ENCODE assay signal across 1 cellular context in genomic region chr1:28248273-28249012, GRCh38.
A peak's percentile ranks its signal among the peaks of the same experiment; 100 is the strongest.
TF ChIP-seq lines count a peak whose summit lies in the region.

No MANE protein-coding gene starts in this region.

TF ChIP-seq in K562, 482 proteins besides CTCF, POLR2A, EP300 and RAD21 (continued from another document and continues in another):
- TF ChIP-seq ZNF407 (IDR thresholded peaks at IDR 0.05; ENCODE audit: low read depth) (no peak), ZNF224 (CRISPR knock-in tag; IDR thresholded peaks at IDR 0.05) (no peak), ZNF143 (CRISPR knock-in tag; IDR thresholded peaks at IDR 0.05) (no peak), ZNF695 (CRISPR knock-in tag; IDR thresholded peaks at IDR 0.05) (no peak), ASH1L (IDR thresholded peaks at IDR 0.05; ENCODE audit: borderline replicate concordance, low read depth, partially characterized antibody) (no peak), NR3C1 (CRISPR knock-in tag; IDR thresholded peaks at IDR 0.05) (no peak), ZNF232 (CRISPR knock-in tag; IDR thresholded peaks at IDR 0.05) (no peak), TCF3 (CRISPR knock-in tag; IDR thresholded peaks at IDR 0.05) (no peak), GATAD2B (IDR thresholded peaks at IDR 0.05; ENCODE audit: borderline replicate concordance) (peak; percentile 34; the same call in 1 of the 2 replicates), CBX3 (IDR thresholded peaks at IDR 0.05; ENCODE audit: borderline replicate concordance in 1 of 2, low read length in 2 of 2) (no peak), SP1 (CRISPR knock-in tag; IDR thresholded peaks at IDR 0.05) (no peak; the same call in 1 of the 2 replicates), MYNN (IDR thresholded peaks at IDR 0.05) (no peak), MYNN (CRISPR knock-in tag; IDR thresholded peaks at IDR 0.05) (no peak), TAF9B (IDR thresholded peaks at IDR 0.05; ENCODE audit: partially characterized antibody) (no peak), TCF7 (IDR thresholded peaks at IDR 0.05; ENCODE audit: borderline replicate concordance) (no peak), ZEB2 (IDR thresholded peaks at IDR 0.05) (no peak), ZNF740 (CRISPR knock-in tag; IDR thresholded peaks at IDR 0.05) (no peak), ZNF740 (tag; IDR thresholded peaks at IDR 0.05) (no peak), NFRKB (IDR thresholded peaks at IDR 0.05; ENCODE audit: low read depth) (no peak; the same call in 1 of the 2 replicates), ZFP1 (CRISPR knock-in tag; IDR thresholded peaks at IDR 0.05) (no peak), ARNT (IDR thresholded peaks at IDR 0.05) (no peak), NFATC3 (IDR thresholded peaks at IDR 0.05) (no peak), RBM39 (optimal IDR thresholded peaks at IDR 0.05; ENCODE audit: low read depth, low read length) (no peak), SRSF7 (optimal IDR thresholded peaks at IDR 0.05; ENCODE audit: low read depth, low read length) (no peak), SMAD4 (CRISPR knock-in tag; conservative IDR thresholded peaks at IDR 0.05) (no peak), ZMIZ1 (IDR thresholded peaks at IDR 0.05; ENCODE audit: low read depth in 2 of 2, low read length in 2 of 2) (no peak), ZNF717 (CRISPR knock-in tag; IDR thresholded peaks at IDR 0.05) (no peak), DMBX1 (CRISPR knock-in tag; IDR thresholded peaks at IDR 0.05; ENCODE audit: borderline replicate concordance) (no peak), E2F8 (IDR thresholded peaks at IDR 0.05; ENCODE audit: low read depth, partially characterized antibody) (peak; percentile 24), SREBF2 (CRISPR knock-in tag; IDR thresholded peaks at IDR 0.05) (no peak), SIX5 (IDR thresholded peaks at IDR 0.05; ENCODE audit: borderline replicate concordance in 1 of 2, insufficient read depth in 1 of 2, low read depth in 1 of 2, low read length in 2 of 2) (no peak), MYC (IDR thresholded peaks at IDR 0.05; ENCODE audit: low read depth, low read length) (peak; percentile 41), MYC (CRISPR knock-in tag; IDR thresholded peaks at IDR 0.05; ENCODE audit: borderline replicate concordance, low read depth) (peak; percentile 72; the same call in 1 of the 2 replicates), ESRRB (CRISPR knock-in tag; IDR thresholded peaks at IDR 0.05; ENCODE audit: borderline replicate concordance) (no peak), ETS1 (conservative IDR thresholded peaks at IDR 0.05; ENCODE audit: control insufficient read depth, low read depth, low read length) (no peak), MEIS2 (IDR thresholded peaks at IDR 0.05; ENCODE audit: partially characterized antibody) (no peak), ZNF785 (CRISPR knock-in tag; IDR thresholded peaks at IDR 0.05) (no peak), SRSF3 (IDR thresholded peaks at IDR 0.05; ENCODE audit: insufficient read depth, low read length) (no peak), MAFG (tag; conservative IDR thresholded peaks at IDR 0.05) (peak; percentile 70; the same call in 1 of the 2 replicates), HNRNPK (IDR thresholded peaks at IDR 0.05; ENCODE audit: low read depth, low read length, poor library complexity, severe bottlenecking) (no peak), RUNX1 (IDR thresholded peaks at IDR 0.05; ENCODE audit: low read depth) (no peak), CBFA2T2 (conservative IDR thresholded peaks at IDR 0.05) (no peak), HDAC6 (IDR thresholded peaks at IDR 0.05; ENCODE audit: low read depth, low read length) (no peak), RERE (CRISPR knock-in tag; IDR thresholded peaks at IDR 0.05; ENCODE audit: borderline replicate concordance) (no peak), ZNF830 (CRISPR knock-in tag; IDR thresholded peaks at IDR 0.05) (no peak)
